ENCODE assay signal across 1 cellular context in genomic region chr22:33792837-33793236, GRCh38.
TF ChIP-seq lines count a peak whose summit lies in the region.

No MANE protein-coding gene starts in this region.

TF ChIP-seq in GM23338, 12 proteins besides CTCF, POLR2A, EP300 and RAD21 (continued from another document):
- TF ChIP-seq ZNF462 (CRISPR knock-in tag; IDR thresholded peaks at IDR 0.05) (no peak), POLR2AphosphoS5 (IDR thresholded peaks at IDR 0.05; ENCODE audit: low read depth) (no peak)
TF ChIP-seq in GM23338: peak in this region for 0.
